In the genomic region with DNA sequence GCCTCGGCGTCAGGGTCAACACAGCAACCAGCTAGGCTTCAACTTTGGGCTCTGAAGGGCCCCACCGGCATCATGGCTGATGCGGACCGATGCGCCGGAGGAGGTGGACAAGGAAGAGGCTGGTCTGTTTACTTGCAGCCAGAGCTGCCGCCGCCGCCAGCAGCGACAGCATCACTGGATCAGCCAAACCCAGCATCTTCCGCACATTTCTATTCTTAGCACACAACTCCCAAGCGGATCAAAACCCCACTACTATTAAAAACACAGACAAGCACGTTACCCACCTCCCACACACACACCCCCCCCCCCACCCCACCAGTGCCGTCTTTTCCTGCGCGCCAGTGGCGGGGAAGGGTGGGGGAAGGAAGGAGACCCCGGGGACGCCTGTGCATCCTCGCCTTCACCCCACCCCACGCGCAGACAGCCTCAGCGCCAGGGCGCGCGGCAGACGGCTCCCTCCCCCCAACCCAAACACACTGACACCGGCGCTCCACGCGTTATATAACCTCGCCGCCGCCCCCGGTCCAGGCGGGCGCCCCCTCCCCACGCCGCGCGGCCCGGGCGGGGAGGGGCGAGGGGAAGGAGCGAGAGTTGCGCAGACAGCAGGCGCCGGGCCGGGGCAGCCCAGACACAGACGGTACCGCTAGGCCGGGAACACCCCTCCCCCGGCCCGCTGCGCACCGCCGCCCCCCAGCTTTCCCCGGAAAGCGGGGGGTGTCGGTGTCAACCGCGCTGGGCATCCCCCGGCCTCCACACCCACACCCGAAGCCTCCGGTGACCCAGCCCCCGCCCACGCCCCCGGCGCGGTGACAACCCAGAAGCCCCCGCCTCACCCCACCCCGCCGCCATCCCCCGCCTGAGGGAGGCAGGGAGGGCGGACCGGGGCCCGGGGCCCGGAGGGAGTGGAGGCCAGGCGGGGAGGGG, we compare ENCODE assay signal across 8 cellular contexts. TPM values are rescaled to one million over a fixed set of nuclear protein-coding genes. Genes with fewer than 3 reads are reported as not detected.
DNase-seq lines count a peak whose midpoint lies in the region; ATAC-seq and TF ChIP-seq lines count a peak whose summit lies in the region.

No MANE protein-coding gene starts in this region.

- no peak for TF ChIP-seq CTCF in GM23338 (conservative IDR thresholded peaks at IDR 0.05; ENCODE audit: low read depth in 2 of 2)
- TF ChIP-seq CTCF in WERI-Rb-1 (IDR thresholded peaks at IDR 0.05; ENCODE audit: low read depth, low read length), result no peak
- TF ChIP-seq CTCF in breast epithelium (IDR thresholded peaks at IDR 0.05), result no peak

- intact Hi-C loops in breast epithelium (cut with DNase I; ENCODE audit: low total_unique reads), result no loop called here

- no peaks in the 10 kb centered on the region; the same call in 2 of the 3 replicates for H3K36me3 Mint-ChIP-seq in GM23338 (ENCODE audit: low read depth)

- H3K4me2 ChIP-seq in GM23338, result peak overlapping the region; percentile 74

- H4K20me1 ChIP-seq in GM23338 (replicated peaks; ENCODE audit: insufficient read depth), result no peaks in the 10 kb centered on the region

- TF ChIP-seq POLR2A in breast epithelium (IDR thresholded peaks at IDR 0.05), result no peak

- no peaks in the 10 kb centered on the region for H3K9me3 ChIP-seq in WERI-Rb-1 (ENCODE audit: severe bottlenecking)
- H3K9me3 ChIP-seq in breast epithelium, result no peaks in the 10 kb centered on the region

- ATAC-seq in GM23338 (peak; percentile 46), GM18870 (IDR thresholded peaks at IDR 0.05; ENCODE audit: unreplicated experiment) (no peak)

- DNase-seq in D341Med (ENCODE audit: low spot score), result peak; percentile 84
- DNase-seq in GM23338 (ENCODE audit: low spot score), result peak; percentile 78
- peak; percentile 27 for DNase-seq in NCI-H128 (lab: John Stamatoyannopoulos, UW; ENCODE audit: unreplicated experiment)
- DNase-seq in WERI-Rb-1, result peak; percentile 72
- DNase-seq in breast epithelium (ENCODE audit: low spot score in 2 of 2), result peak in 1 of 2 donors; percentile 53
- DNase-seq in iPS-NIHi7 (ENCODE audit: extremely low spot score), result peak; percentile 54

- no peaks in the 10 kb centered on the region; the same call in 2 of the 3 replicates for H3K9me3 Mint-ChIP-seq in GM23338

- no peaks in the 10 kb centered on the region for H3F3A ChIP-seq in GM23338 (replicated peaks; ENCODE audit: low read depth)

- peaks cover 8% of the 10 kb centered on the region for H3K27me3 Mint-ChIP-seq in GM23338 (ENCODE audit: insufficient read depth, low read depth, poor library complexity)

- H3K4me1 ChIP-seq in GM23338 (ENCODE audit: insufficient read depth), result 0 out of 2 replicates have a peak, but pooled peaks cover 9% of the 10 kb centered on the region
- H3K4me1 ChIP-seq in breast epithelium, result no peaks in the 10 kb centered on the region

- peaks cover 19% of the 10 kb centered on the region for H3K4me1 Mint-ChIP-seq in GM23338

- peak overlapping the region; percentile 1; the same call in 1 of the 2 replicates for H2AFZ ChIP-seq in GM23338

- H3K79me2 ChIP-seq in GM23338 (replicated peaks; ENCODE audit: insufficient read depth), result peaks cover 42% of the 10 kb centered on the region

- H3K9me2 ChIP-seq in GM23338 (ENCODE audit: insufficient read depth), result no peaks in the 10 kb centered on the region

- H3K4me3 Mint-ChIP-seq in GM23338, result peak overlapping the region; percentile 97

- H3K36me3 ChIP-seq in GM23338 (ENCODE audit: insufficient read depth) (no peaks in the 10 kb centered on the region), WERI-Rb-1 (no peaks in the 10 kb centered on the region), breast epithelium (no peaks in the 10 kb centered on the region)

- H3K27me3 ChIP-seq in GM23338 (ENCODE audit: insufficient read depth), result no peaks in the 10 kb centered on the region
- no peaks in the 10 kb centered on the region for H3K27me3 ChIP-seq in WERI-Rb-1 (ENCODE audit: insufficient read depth, low read depth, severe bottlenecking)
- no peaks in the 10 kb centered on the region for H3K27me3 ChIP-seq in breast epithelium

- H3K27ac Mint-ChIP-seq in GM23338, result peak overlapping the region; percentile 93

- H3K27ac ChIP-seq in GM23338 (ENCODE audit: low read depth), result peak overlapping the region; percentile 75
- H3K27ac ChIP-seq in WERI-Rb-1, result peak overlapping the region; percentile 97
- peak overlapping the region; percentile 95 to 98 for H3K27ac ChIP-seq in breast epithelium
- peak overlapping the region; percentile 70 to 99 (median 91) for H3K27ac ChIP-seq in skin epidermis

- H3K4me3 ChIP-seq in GM23338 (peak overlapping the region; percentile 60), WERI-Rb-1 (ENCODE audit: low read depth, low read length) (peak overlapping the region; percentile 56), breast epithelium (peak overlapping the region; percentile 85 to 96 (median 88)), skin epidermis (peak overlapping the region; percentile 61 to 75 (median 67))

TF ChIP-seq in GM23338, 12 proteins besides CTCF, POLR2A, EP300 and RAD21 (continues in another document):
- TF ChIP-seq, protein P1, sequence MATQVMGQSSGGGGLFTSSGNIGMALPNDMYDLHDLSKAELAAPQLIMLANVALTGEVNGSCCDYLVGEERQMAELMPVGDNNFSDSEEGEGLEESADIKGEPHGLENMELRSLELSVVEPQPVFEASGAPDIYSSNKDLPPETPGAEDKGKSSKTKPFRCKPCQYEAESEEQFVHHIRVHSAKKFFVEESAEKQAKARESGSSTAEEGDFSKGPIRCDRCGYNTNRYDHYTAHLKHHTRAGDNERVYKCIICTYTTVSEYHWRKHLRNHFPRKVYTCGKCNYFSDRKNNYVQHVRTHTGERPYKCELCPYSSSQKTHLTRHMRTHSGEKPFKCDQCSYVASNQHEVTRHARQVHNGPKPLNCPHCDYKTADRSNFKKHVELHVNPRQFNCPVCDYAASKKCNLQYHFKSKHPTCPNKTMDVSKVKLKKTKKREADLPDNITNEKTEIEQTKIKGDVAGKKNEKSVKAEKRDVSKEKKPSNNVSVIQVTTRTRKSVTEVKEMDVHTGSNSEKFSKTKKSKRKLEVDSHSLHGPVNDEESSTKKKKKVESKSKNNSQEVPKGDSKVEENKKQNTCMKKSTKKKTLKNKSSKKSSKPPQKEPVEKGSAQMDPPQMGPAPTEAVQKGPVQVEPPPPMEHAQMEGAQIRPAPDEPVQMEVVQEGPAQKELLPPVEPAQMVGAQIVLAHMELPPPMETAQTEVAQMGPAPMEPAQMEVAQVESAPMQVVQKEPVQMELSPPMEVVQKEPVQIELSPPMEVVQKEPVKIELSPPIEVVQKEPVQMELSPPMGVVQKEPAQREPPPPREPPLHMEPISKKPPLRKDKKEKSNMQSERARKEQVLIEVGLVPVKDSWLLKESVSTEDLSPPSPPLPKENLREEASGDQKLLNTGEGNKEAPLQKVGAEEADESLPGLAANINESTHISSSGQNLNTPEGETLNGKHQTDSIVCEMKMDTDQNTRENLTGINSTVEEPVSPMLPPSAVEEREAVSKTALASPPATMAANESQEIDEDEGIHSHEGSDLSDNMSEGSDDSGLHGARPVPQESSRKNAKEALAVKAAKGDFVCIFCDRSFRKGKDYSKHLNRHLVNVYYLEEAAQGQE (IDR thresholded peaks at IDR 0.05; ENCODE audit: unreplicated experiment), result no peak
- TF ChIP-seq, protein P2, sequence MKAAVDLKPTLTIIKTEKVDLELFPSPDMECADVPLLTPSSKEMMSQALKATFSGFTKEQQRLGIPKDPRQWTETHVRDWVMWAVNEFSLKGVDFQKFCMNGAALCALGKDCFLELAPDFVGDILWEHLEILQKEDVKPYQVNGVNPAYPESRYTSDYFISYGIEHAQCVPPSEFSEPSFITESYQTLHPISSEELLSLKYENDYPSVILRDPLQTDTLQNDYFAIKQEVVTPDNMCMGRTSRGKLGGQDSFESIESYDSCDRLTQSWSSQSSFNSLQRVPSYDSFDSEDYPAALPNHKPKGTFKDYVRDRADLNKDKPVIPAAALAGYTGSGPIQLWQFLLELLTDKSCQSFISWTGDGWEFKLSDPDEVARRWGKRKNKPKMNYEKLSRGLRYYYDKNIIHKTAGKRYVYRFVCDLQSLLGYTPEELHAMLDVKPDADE (IDR thresholded peaks at IDR 0.05), result no peak
- TF ChIP-seq STAT1 (IDR thresholded peaks at IDR 0.05; ENCODE audit: unreplicated experiment) (no peak), EZH2phosphoT487 (IDR thresholded peaks at IDR 0.05; ENCODE audit: unreplicated experiment) (no peak)

RNA-seq across cellular contexts. Expression of a gene that starts 0.7 kb away (rescaled TPM):
- total RNA-seq in GM23338 (2014; rRNA removed; shearing (Covaris generic)), result 18.5 and 22.6 TPM in 2 replicates
- 4.5 and 5.9 TPM in 2 replicates for polyA plus RNA-seq in GM23338 (2016; fragmentation: Nextera tagmentation; extraction: Ambion mirVana)
- 10 to 100 TPM; 49.6 to 58.7 (median 58.7) TPM for total RNA-seq in breast epithelium
